Comparison of ENCODE assay signal across 8 cellular contexts in genomic region chr18:58043452-58044369, GRCh38. TPM values are rescaled to one million over a fixed set of nuclear protein-coding genes. Genes with fewer than 3 reads are reported as not detected.
DNase-seq lines count a peak whose midpoint lies in the region; ATAC-seq and TF ChIP-seq lines count a peak whose summit lies in the region.

NEDD4L (plus strand) TSS chr18:58044226; CDS start chr18:58044661, 435 bp downstream.

- ATAC-seq in GM19328 (IDR thresholded peaks at IDR 0.05; ENCODE audit: unreplicated experiment) (peak; percentile 68), HG03460 (IDR thresholded peaks at IDR 0.05; ENCODE audit: unreplicated experiment) (peak; percentile 76)

- H3K9ac ChIP-seq in BLaER1 treated with 17β-estradiol and CSF1 and Interleukin-3, amounts not matched to agents 10 nM and 100 nM = peak within 1 kb of the TSS; percentile 78 to 94 (median 83)

- TF ChIP-seq CTCF in dorsolateral prefrontal cortex (IDR thresholded peaks at IDR 0.05 in 54 of 56, conservative IDR thresholded peaks at IDR 0.05 in 2 of 56; ENCODE audit: low read depth in 1 of 56, partially characterized antibody in 56 of 56) (peak; percentile 58 to 96 (median 90)), lower leg skin (IDR thresholded peaks at IDR 0.05) (no peak)

- H3K9me3 ChIP-seq in BLaER1 treated with 17β-estradiol and CSF1 and Interleukin-3, amounts not matched to agents 10 nM and 100 nM (replicated peaks in 1 of 11) = no peaks in the 10 kb centered on the region

- 0% methylated on average over 35 to 66 of the region's 93 CpGs for WGBS in lower leg skin, 2 donors

- DNase-seq in NCI-H526 treated with DMSO at 0.1 percent for 48 hours (lab: John Stamatoyannopoulos, UW) (peak; percentile 78), dorsolateral prefrontal cortex (peak; percentile 69 to 91 (median 87)), lower leg skin (ENCODE audit: low spot score in 2 of 2) (peak; percentile 76 to 96)
- peak; percentile 79 to 85 for DNase-seq in activated CD4-positive, alpha-beta T cell treated with anti-CD3 and anti-CD28 coated beads, Interleukin-2, amount 50 U/mL, for 48 hours
- peak; percentile 88 for DNase-seq in stimulated activated CD4-positive, alpha-beta T cell treated with anti-CD3 and anti-CD28 coated beads, Interleukin-4, amount 100 ng/mL, for 24 hours

- peaks cover 20 to 46% (median 36%) of the 10 kb centered on the region in 10 experiments for H3K4me1 ChIP-seq in BLaER1 treated with 17β-estradiol and CSF1 and Interleukin-3, amounts not matched to agents 10 nM and 100 nM

- H3K4me2 ChIP-seq in BLaER1 treated with 17β-estradiol and CSF1 and Interleukin-3, amounts not matched to agents 10 nM and 100 nM = peak within 1 kb of the TSS; percentile 83 to 99 (median 96)

- peak within 1 kb of the TSS in 10 of 11 experiments; percentile 62 to 89 (median 80); a peak in 20 of 22 replicates for H3K27ac ChIP-seq in BLaER1 treated with 17β-estradiol and CSF1 and Interleukin-3, amounts not matched to agents 10 nM and 100 nM
- H3K27ac ChIP-seq in dorsolateral prefrontal cortex = peak within 1 kb of the TSS in 57 of 59 donors; percentile 39 to 94 (median 85)

- intact Hi-C loops in dorsolateral prefrontal cortex (cut with DNase I) (loop anchor here (2.0 to 10.0 kb wide), 9 partner anchors 79 to 451 kb away; partner anchors contain the start of gene NARS1 (in 1 of the 2)), lower leg skin (cut with DNase I; ENCODE audit: low total_unique reads) (loop anchor here (5.0 to 10.0 kb wide), 3 partner anchors 79 to 281 kb away; no protein-coding TSS in a partner anchor)

- H4K20me1 ChIP-seq in BLaER1 treated with 17β-estradiol and CSF1 and Interleukin-3, amounts not matched to agents 10 nM and 100 nM = peaks cover 0 to 43% (median 11%) of the 10 kb centered on the region in 11 experiments; a peak in 13 of 22 replicates

- peak within 1 kb of the TSS; percentile 79 to 99 (median 97) for H3K4me3 ChIP-seq in BLaER1 treated with 17β-estradiol and CSF1 and Interleukin-3, amounts not matched to agents 10 nM and 100 nM
- H3K4me3 ChIP-seq in dorsolateral prefrontal cortex (peak within 1 kb of the TSS; percentile 60 to 90 (median 82)), lower leg skin (ENCODE audit: low read depth, poor library complexity, severe bottlenecking) (peak within 1 kb of the TSS; percentile 66)

- no peak for TF ChIP-seq POLR2A in lower leg skin (IDR thresholded peaks at IDR 0.05)

- no peaks in the 10 kb centered on the region for H3K36me3 ChIP-seq in BLaER1 treated with 17β-estradiol and CSF1 and Interleukin-3, amounts not matched to agents 10 nM and 100 nM

- no peaks in the 10 kb centered on the region; a peak in 1 of 22 replicates for H3K27me3 ChIP-seq in BLaER1 treated with 17β-estradiol and CSF1 and Interleukin-3, amounts not matched to agents 10 nM and 100 nM
- peaks cover 0 to 28% (median 0%) of the 10 kb centered on the region in 45 donors for H3K27me3 ChIP-seq in dorsolateral prefrontal cortex

RNA-seq across cellular contexts. Expression of gene NEDD4L, which starts in this region (rescaled TPM):
- 100 to 1,000 TPM in 114 of 120 experiments, 10 to 100 TPM in 6; 54.4 to 214 (median 149) TPM for total RNA-seq in dorsolateral prefrontal cortex
- 100 to 1,000 TPM in 1 of 4 donors, 10 to 100 TPM in 3; 22.9 to 127 (median 35.0) TPM for total RNA-seq in lower leg skin

Comparison
In these comparisons a context has a peak if more than half of its experiments do, and no peak if none do; other contexts are left out.
1. Peak in every context shown above with its lines: DNase-seq, ATAC-seq, H3K4me3 ChIP-seq and H3K27ac ChIP-seq.
2. CTCF ChIP-seq: peak in dorsolateral prefrontal cortex (56 of 56); none in lower leg skin (0 of 3).